In the genomic region with DNA sequence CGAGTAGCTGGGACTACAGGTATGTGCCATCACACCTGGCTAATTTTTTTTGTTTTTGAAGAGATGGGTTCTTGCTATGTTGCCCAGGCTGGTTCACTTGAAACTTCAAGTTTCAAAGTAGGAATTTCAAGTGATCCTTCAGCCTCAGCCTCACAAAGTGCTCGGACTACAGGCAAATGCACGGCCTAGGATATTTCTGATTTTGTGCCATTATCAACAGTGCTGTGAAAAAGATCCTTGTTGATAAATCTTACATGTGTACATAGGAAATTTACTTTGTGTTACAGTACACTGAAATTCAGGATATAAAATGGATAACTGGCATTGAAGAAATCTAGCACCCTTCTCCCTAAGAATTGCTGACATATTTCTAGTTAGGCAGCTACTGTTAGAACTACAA, we compare ENCODE assay signal across 24 cellular contexts.
"Had no signal": no experiment of that assay in that cellular context is flagged by ENCODE, and none has a peak within 500 bp of the region (broad histone marks: within the 10 kb centered on the region; RNA-seq: fewer than 3 reads in every experiment).

No MANE protein-coding gene starts in this region.

- H3K27me3 ChIP-seq: brain microvascular endothelial cell, cardiac muscle cell, MG63, SJSA1 had no signal

- H3K36me3 ChIP-seq: brain microvascular endothelial cell, cardiac muscle cell, MG63, SJSA1 had no signal

- H3K4me3 ChIP-seq: cardiac muscle cell, MG63, SJSA1 had no signal

- H3K9me3 ChIP-seq: MG63, SJSA1 had no signal

- H3K4me2 ChIP-seq: KMS-11 had no signal

- DNase-seq: activated CD4-positive, alpha-beta T cell treated with anti-CD3 and anti-CD28 coated beads, Interleukin-2, amount 10 ng/mL, durations not matched to agents 24 days and 14 days; activated CD4-positive, CD25-positive, alpha-beta regulatory T cell treated with anti-CD3 and anti-CD28 coated beads, Interleukin-2, amount 50 U/mL, for 72 hours; activated CD8-positive, alpha-beta memory T cell treated with anti-CD3 and anti-CD28 coated beads, Interleukin-2, amount 50 U/mL, for 4 hours; activated CD8-positive, alpha-beta T cell treated with anti-CD3 and anti-CD28 coated beads for 36 hours; activated gamma-delta T cell treated with Interleukin-2 at 50 U/mL for 16 hours; activated naive CD4-positive, alpha-beta T cell treated with anti-CD3 and anti-CD28 coated beads, Interleukin-2, amount 10 ng/mL, durations not matched to agents 7 days and 5 days; activated naive CD8-positive, alpha-beta T cell treated with anti-CD3 and anti-CD28 coated beads for 36 hours; activated T-cell treated with anti-CD3 and anti-CD28 coated beads, Interleukin-2, amount 50 U/mL, for 72 hours; brain microvascular endothelial cell; NCI-H1105; NCI-H1436; NCI-H1694 treated with DMSO at 0.1 percent for 48 hours; NCI-H2029 treated with DMSO at 0.1 percent for 48 hours; NCI-H510A treated with DMSO at 0.1 percent for 48 hours; NCI-H69; PC-3; SHP77; T-helper 2 cell; T1000 had no signal

- H3K9ac ChIP-seq: KMS-11 had no signal

- H3K27ac ChIP-seq: brain microvascular endothelial cell, cardiac muscle cell, KMS-11, SJSA1 had no signal

- ATAC-seq: activated CD8-positive, alpha-beta T cell treated with anti-CD3 and anti-CD28 coated beads for 36 hours; activated T-cell treated with anti-CD3 and anti-CD28 coated beads, Interleukin-2, amount 50 U/mL, for 72 hours; PC-3; WTC11 had no signal
